ENCODE assay signal across 8 cellular contexts in genomic region chr16:77723108-77723514, GRCh38. TPM values are rescaled to one million over a fixed set of nuclear protein-coding genes. Genes with fewer than 3 reads are reported as not detected.
A peak's percentile ranks its signal among the peaks of the same experiment; 100 is the strongest.
DNase-seq lines count a peak whose midpoint lies in the region; ATAC-seq lines count a peak whose summit lies in the region.

No MANE protein-coding gene starts in this region.

- H2BK5ac ChIP-seq in mesendoderm (ENCODE audit: low read length), result no peak overlapping the region

- H2BK15ac ChIP-seq in mesendoderm (replicated peaks; ENCODE audit: low read depth), result no peak overlapping the region

- H3K4me1 ChIP-seq in duodenal mucosa (ENCODE audit: control insufficient read depth in 1 of 2, insufficient read depth in 2 of 2, low read length in 2 of 2) (peaks cover 7% of the 10 kb centered on the region in 2 donors), mesendoderm (ENCODE audit: control insufficient read depth, low read depth, low read length) (no peaks in the 10 kb centered on the region)

- H4K8ac ChIP-seq in mesendoderm (ENCODE audit: low read depth, low read length), result no peak overlapping the region

- peak; percentile 23 for ATAC-seq in HG03060 (IDR thresholded peaks at IDR 0.05; ENCODE audit: low read depth, unreplicated experiment)

- peak; percentile 3 for DNase-seq in stimulated activated CD4-positive, alpha-beta T cell treated with anti-CD3 and anti-CD28 coated beads, Interleukin-12 subunit alpha, Interleukin-12 subunit beta, amount 100 ng/mL, for 4 hours
- no peak for DNase-seq in stimulated activated CD4-positive, alpha-beta T cell treated with anti-CD3 and anti-CD28 coated beads, Interleukin-2, amount 100 ng/mL, for 24 hours
- peak; percentile 97 for DNase-seq in RPMI7951 (ENCODE audit: low read depth)
- DNase-seq in mesendoderm, result no peak
- peak; percentile 45 for DNase-seq in ureter (ENCODE audit: low spot score)
- no peak for DNase-seq in NCI-H1930 (lab: John Stamatoyannopoulos, UW)

- H2BK120ac ChIP-seq in mesendoderm (ENCODE audit: low read depth, low read length), result no peak overlapping the region

- H3K27me3 ChIP-seq in duodenal mucosa (ENCODE audit: control insufficient read depth in 1 of 2, insufficient read depth in 2 of 2, low read length in 2 of 2) (no peaks in the 10 kb centered on the region), mesendoderm (ENCODE audit: insufficient read depth, low read length, poor library complexity) (no peaks in the 10 kb centered on the region)

- H3K9ac ChIP-seq in duodenal mucosa (ENCODE audit: low read depth in 1 of 2, low read length in 2 of 2), result peak overlapping the region; percentile 85 to 97
- H3K9ac ChIP-seq in mesendoderm (ENCODE audit: low read length), result peak overlapping the region; percentile 67

- H2AK5ac ChIP-seq in mesendoderm (ENCODE audit: low read length), result no peak overlapping the region

- H3K79me2 ChIP-seq in mesendoderm (ENCODE audit: control insufficient read depth, insufficient read depth, low read length), result no peaks in the 10 kb centered on the region

- H3K4me3 ChIP-seq in duodenal mucosa (ENCODE audit: low read depth in 1 of 2, low read length in 2 of 2) (peak overlapping the region; percentile 83 to 99), mesendoderm (ENCODE audit: low read length) (peak overlapping the region; percentile 30)

- H3K56ac ChIP-seq in mesendoderm (ENCODE audit: low read length), result peak overlapping the region; percentile 86

- H4K5ac ChIP-seq in mesendoderm (ENCODE audit: low read length), result no peak overlapping the region

- no peaks in the 10 kb centered on the region for H3K9me3 ChIP-seq in duodenal mucosa (ENCODE audit: control insufficient read depth in 1 of 2, low read length in 2 of 2)

- no peak overlapping the region for H3K18ac ChIP-seq in mesendoderm (ENCODE audit: low read length)

- H3K27ac ChIP-seq in duodenal mucosa (ENCODE audit: low read depth, low read length) (peak overlapping the region; percentile 80), mesendoderm (ENCODE audit: low read depth, low read length) (no peak overlapping the region)

- H3K23ac ChIP-seq in mesendoderm (ENCODE audit: low read length), result no peak overlapping the region

- peak overlapping the region; percentile 84 for H3K4me2 ChIP-seq in mesendoderm (ENCODE audit: low read length)

- H3K36me3 ChIP-seq in duodenal mucosa (ENCODE audit: control insufficient read depth in 1 of 2, insufficient read depth in 2 of 2, low read length in 2 of 2) (peaks cover 0 to 5% of the 10 kb centered on the region in 2 donors), mesendoderm (ENCODE audit: control insufficient read depth, insufficient read depth, low read length) (no peaks in the 10 kb centered on the region)

- no peaks in the 10 kb centered on the region for H3K79me1 ChIP-seq in mesendoderm (ENCODE audit: low read length)

- no peak overlapping the region for H3K4ac ChIP-seq in mesendoderm (ENCODE audit: low read depth, low read length)

- no CpG with 5 or more reads among the region's 5 CpGs for WGBS in mesendoderm (ENCODE audit: extremely low coverage, insufficient coverage, low lambda C conversion rate)

RNA-seq across cellular contexts. Expression of gene NUDT7, which starts 0.8 kb away (rescaled TPM):
- total RNA-seq in RPMI7951 (2014; rRNA removed; shearing (Covaris generic)), result 8.8 and 13.8 TPM in 2 replicates
- polyA plus RNA-seq in mesendoderm (2013, experiment 1 of 2), result 6.0 TPM
- polyA plus RNA-seq in mesendoderm (2013, experiment 2 of 2), result 6.0 TPM
- total RNA-seq in ureter, result 8.7 TPM

Comparison
In these comparisons a context has a peak if more than half of its experiments do, and no peak if none do; other contexts are left out.
1. DNase-seq: peak in stimulated activated CD4-positive, alpha-beta T cell treated with anti-CD3 and anti-CD28 coated beads, Interleukin-12 subunit alpha, Interleukin-12 subunit beta, amount 100 ng/mL, for 4 hours (single experiment), RPMI7951 (single experiment) and ureter (single experiment); none in stimulated activated CD4-positive, alpha-beta T cell treated with anti-CD3 and anti-CD28 coated beads, Interleukin-2, amount 100 ng/mL, for 24 hours (0 of 2), mesendoderm (single experiment) and NCI-H1930 (0 of 2).